In genomic region chr15:90201150-90201943, GRCh38 we compare ENCODE assay signal across 1 cellular context.
TF ChIP-seq lines count a peak whose summit lies in the region.

Gene SEMA4B (plus strand): TSS chr15:90201330. CDS start chr15:90201579, 249 bp downstream.

TF ChIP-seq in HEK293, 187 proteins besides CTCF, POLR2A, EP300 and RAD21 (continued from another document):
- TF ChIP-seq SP3 (tag by site-specific recombination; IDR thresholded peaks at IDR 0.05) (peak; percentile 73), PRDM10 (tag by site-specific recombination; IDR thresholded peaks at IDR 0.05) (peak; percentile 7; the same call in 1 of the 2 replicates), IKZF3 (tag by site-specific recombination; IDR thresholded peaks at IDR 0.05) (peak; percentile 64; the same call in 1 of the 2 replicates), ZFHX2 (tag by site-specific recombination; conservative IDR thresholded peaks at IDR 0.05) (peak; percentile 82), PBX3 (CRISPR knock-in tag; IDR thresholded peaks at IDR 0.05) (peak; percentile 60; the same call in 1 of the 2 replicates), ZNF843 (tag by site-specific recombination; IDR thresholded peaks at IDR 0.05) (no peak), ZNF10 (tag by site-specific recombination; IDR thresholded peaks at IDR 0.05) (peak; percentile 65; the same call in 1 of the 2 replicates), OVOL3 (tag by site-specific recombination; IDR thresholded peaks at IDR 0.05) (no peak), ZNF624 (tag by site-specific recombination; IDR thresholded peaks at IDR 0.05) (no peak), ZNF398 (tag by site-specific recombination; IDR thresholded peaks at IDR 0.05) (no peak; the same call in 1 of the 2 replicates), ZNF560 (tag by site-specific recombination; IDR thresholded peaks at IDR 0.05; ENCODE audit: borderline replicate concordance) (0 out of 2 replicates have a peak, but pooled peaks have one; percentile 21), SP7 (tag by site-specific recombination; IDR thresholded peaks at IDR 0.05) (0 out of 2 replicates have a peak, but pooled peaks have one; percentile 9), ZBTB20 (tag by site-specific recombination; IDR thresholded peaks at IDR 0.05) (peak; percentile 81; the same call in 1 of the 2 replicates), ZSCAN30 (tag by site-specific recombination; IDR thresholded peaks at IDR 0.05) (peak; percentile 49; the same call in 1 of the 2 replicates), REPIN1 (tag by site-specific recombination; IDR thresholded peaks at IDR 0.05; ENCODE audit: low read depth) (no peak), ZNF585B (tag by site-specific recombination; IDR thresholded peaks at IDR 0.05) (no peak), ZNF292 (tag by site-specific recombination; IDR thresholded peaks at IDR 0.05; ENCODE audit: borderline replicate concordance, low read depth) (no peak), KLF10 (tag by site-specific recombination; IDR thresholded peaks at IDR 0.05) (no peak; the same call in 1 of the 2 replicates), ZNF561 (tag by site-specific recombination; IDR thresholded peaks at IDR 0.05; ENCODE audit: borderline replicate concordance) (peak; percentile 72), SP2 (tag by site-specific recombination; IDR thresholded peaks at IDR 0.05) (peak; percentile 64), ZNF596 (tag by site-specific recombination; IDR thresholded peaks at IDR 0.05) (0 out of 2 replicates have a peak, but pooled peaks have one; percentile 30), ZNF664 (tag by site-specific recombination; IDR thresholded peaks at IDR 0.05) (no peak), ZNF600 (tag by site-specific recombination; IDR thresholded peaks at IDR 0.05) (0 out of 2 replicates have a peak, but pooled peaks have one; percentile 35), KLF9 (tag by site-specific recombination; IDR thresholded peaks at IDR 0.05; ENCODE audit: low read depth) (peak; percentile 69), ZNF335 (tag by site-specific recombination; conservative IDR thresholded peaks at IDR 0.05) (peak; percentile 87), ZNF654 (tag by site-specific recombination; IDR thresholded peaks at IDR 0.05; ENCODE audit: low read depth) (no peak), ZNF571 (tag by site-specific recombination; IDR thresholded peaks at IDR 0.05) (no peak), ZNF175 (tag by site-specific recombination; IDR thresholded peaks at IDR 0.05) (no peak), ZNF670 (tag by site-specific recombination; IDR thresholded peaks at IDR 0.05; ENCODE audit: low read depth) (no peak), PATZ1 (tag by site-specific recombination; IDR thresholded peaks at IDR 0.05) (0 out of 2 replicates have a peak, but pooled peaks have one; percentile 45), AEBP2 (tag by site-specific recombination; IDR thresholded peaks at IDR 0.05; ENCODE audit: borderline replicate concordance) (no peak), ZNF544 (tag by site-specific recombination; IDR thresholded peaks at IDR 0.05) (no peak), ZIC2 (tag by site-specific recombination; IDR thresholded peaks at IDR 0.05) (peak; percentile 73), YY1 (tag by site-specific recombination; IDR thresholded peaks at IDR 0.05) (no peak), ZNF341 (tag by site-specific recombination; IDR thresholded peaks at IDR 0.05; ENCODE audit: low read depth) (peak; percentile 44; the same call in 1 of the 2 replicates)
- TF ChIP-seq, protein P1, sequence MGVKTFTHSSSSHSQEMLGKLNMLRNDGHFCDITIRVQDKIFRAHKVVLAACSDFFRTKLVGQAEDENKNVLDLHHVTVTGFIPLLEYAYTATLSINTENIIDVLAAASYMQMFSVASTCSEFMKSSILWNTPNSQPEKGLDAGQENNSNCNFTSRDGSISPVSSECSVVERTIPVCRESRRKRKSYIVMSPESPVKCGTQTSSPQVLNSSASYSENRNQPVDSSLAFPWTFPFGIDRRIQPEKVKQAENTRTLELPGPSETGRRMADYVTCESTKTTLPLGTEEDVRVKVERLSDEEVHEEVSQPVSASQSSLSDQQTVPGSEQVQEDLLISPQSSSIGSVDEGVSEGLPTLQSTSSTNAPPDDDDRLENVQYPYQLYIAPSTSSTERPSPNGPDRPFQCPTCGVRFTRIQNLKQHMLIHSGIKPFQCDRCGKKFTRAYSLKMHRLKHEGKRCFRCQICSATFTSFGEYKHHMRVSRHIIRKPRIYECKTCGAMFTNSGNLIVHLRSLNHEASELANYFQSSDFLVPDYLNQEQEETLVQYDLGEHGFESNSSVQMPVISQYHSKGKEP (tag by site-specific recombination; IDR thresholded peaks at IDR 0.05), result peak; percentile 54
- TF ChIP-seq, protein P2, sequence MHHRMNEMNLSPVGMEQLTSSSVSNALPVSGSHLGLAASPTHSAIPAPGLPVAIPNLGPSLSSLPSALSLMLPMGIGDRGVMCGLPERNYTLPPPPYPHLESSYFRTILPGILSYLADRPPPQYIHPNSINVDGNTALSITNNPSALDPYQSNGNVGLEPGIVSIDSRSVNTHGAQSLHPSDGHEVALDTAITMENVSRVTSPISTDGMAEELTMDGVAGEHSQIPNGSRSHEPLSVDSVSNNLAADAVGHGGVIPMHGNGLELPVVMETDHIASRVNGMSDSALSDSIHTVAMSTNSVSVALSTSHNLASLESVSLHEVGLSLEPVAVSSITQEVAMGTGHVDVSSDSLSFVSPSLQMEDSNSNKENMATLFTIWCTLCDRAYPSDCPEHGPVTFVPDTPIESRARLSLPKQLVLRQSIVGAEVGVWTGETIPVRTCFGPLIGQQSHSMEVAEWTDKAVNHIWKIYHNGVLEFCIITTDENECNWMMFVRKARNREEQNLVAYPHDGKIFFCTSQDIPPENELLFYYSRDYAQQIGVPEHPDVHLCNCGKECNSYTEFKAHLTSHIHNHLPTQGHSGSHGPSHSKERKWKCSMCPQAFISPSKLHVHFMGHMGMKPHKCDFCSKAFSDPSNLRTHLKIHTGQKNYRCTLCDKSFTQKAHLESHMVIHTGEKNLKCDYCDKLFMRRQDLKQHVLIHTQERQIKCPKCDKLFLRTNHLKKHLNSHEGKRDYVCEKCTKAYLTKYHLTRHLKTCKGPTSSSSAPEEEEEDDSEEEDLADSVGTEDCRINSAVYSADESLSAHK (tag by site-specific recombination; IDR thresholded peaks at IDR 0.05), result no peak
- TF ChIP-seq, protein P3, sequence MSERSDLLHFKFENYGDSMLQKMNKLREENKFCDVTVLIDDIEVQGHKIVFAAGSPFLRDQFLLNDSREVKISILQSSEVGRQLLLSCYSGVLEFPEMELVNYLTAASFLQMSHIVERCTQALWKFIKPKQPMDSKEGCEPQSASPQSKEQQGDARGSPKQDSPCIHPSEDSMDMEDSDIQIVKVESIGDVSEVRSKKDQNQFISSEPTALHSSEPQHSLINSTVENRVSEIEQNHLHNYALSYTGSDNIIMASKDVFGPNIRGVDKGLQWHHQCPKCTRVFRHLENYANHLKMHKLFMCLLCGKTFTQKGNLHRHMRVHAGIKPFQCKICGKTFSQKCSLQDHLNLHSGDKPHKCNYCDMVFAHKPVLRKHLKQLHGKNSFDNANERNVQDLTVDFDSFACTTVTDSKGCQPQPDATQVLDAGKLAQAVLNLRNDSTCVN (tag by site-specific recombination; optimal IDR thresholded peaks at IDR 0.05), result peak; percentile 85
